13 cellular contexts compared by ENCODE assay signal in genomic region chr21:29187939-29188338, GRCh38. TPM values are rescaled to one million over a fixed set of nuclear protein-coding genes. Genes with fewer than 3 reads are reported as not detected.
DNase-seq lines count a peak whose midpoint lies in the region; ATAC-seq, FAIRE-seq and TF ChIP-seq lines count a peak whose summit lies in the region.
"Had no signal": no experiment of that assay in that cellular context is flagged by ENCODE, and none has a peak within 500 bp of the region (broad histone marks: within the 10 kb centered on the region; RNA-seq: fewer than 3 reads in every experiment).

No MANE protein-coding gene starts in this region.

- H3K9me3 ChIP-seq in keratinocyte (ENCODE audit: control insufficient read depth, low read depth, low read length) (no peaks in the 10 kb centered on the region), small intestine (ENCODE audit: control insufficient read depth, low read depth) (no peaks in the 10 kb centered on the region)
- H3K9me3 ChIP-seq: ascending aorta, heart left ventricle had no signal

- H3K4me2 ChIP-seq in keratinocyte (ENCODE audit: control insufficient read depth, extremely low read depth, insufficient read depth, low read depth, low read length) = peak overlapping the region; percentile 60

- H3K9ac ChIP-seq in keratinocyte (ENCODE audit: control insufficient read depth, extremely low read depth, insufficient read depth, low read length) = no peak overlapping the region

- H2AFZ ChIP-seq in keratinocyte (ENCODE audit: control insufficient read depth, low read length) = peak overlapping the region; percentile 13

- DNase-seq in HS-27A (ENCODE audit: low read depth) (peak; percentile 91), amniotic stem cell (lab: John Stamatoyannopoulos, UW) (peak; percentile 74), keratinocyte (ENCODE audit: low read depth, low spot score) (no peak), small intestine (peak; percentile 64), COR-L47 (lab: John Stamatoyannopoulos, UW) (no peak), NCI-H774 (lab: John Stamatoyannopoulos, UW) (no peak), NCI-H2227 treated with DMSO at 0.1 percent for 48 hours (lab: John Stamatoyannopoulos, UW) (no peak)
- DNase-seq: activated CD4-positive, alpha-beta T cell treated with anti-CD3 and anti-CD28 coated beads, Interleukin-2, amount 10 ng/mL, durations not matched to agents 7 days and 5 days; NCI-H1092 treated with DMSO at 0.1 percent for 48 hours had no signal

- WGBS in small intestine, 3 donors = 65 to 86% (median 72%) methylated on average over 2 of the region's 2 CpGs

- H3K4me1 ChIP-seq in keratinocyte (ENCODE audit: control insufficient read depth, extremely low read depth, insufficient read depth, low read length) (peaks cover 31% of the 10 kb centered on the region), small intestine (ENCODE audit: control insufficient read depth in 2 of 2, insufficient read depth in 1 of 2, low read depth in 1 of 2, low read length in 1 of 2) (peaks cover 0 to 6% of the 10 kb centered on the region in 2 donors)

- FAIRE-seq in keratinocyte (lab: Jason Lieb, UNC) (peak; percentile 95), small intestine (lab: Jason Lieb, UNC) (no peak)

- H3K9me1 ChIP-seq in keratinocyte (ENCODE audit: control insufficient read depth, extremely low read depth, insufficient read depth, low read length) = no peaks in the 10 kb centered on the region

- dilution Hi-C loops in keratinocyte (cut with MboI; ENCODE audit: extremely low pct_ligation_motif_present, low sequenced_read_pairs) = no loop called here

- H3K79me2 ChIP-seq in keratinocyte (ENCODE audit: control insufficient read depth, insufficient read depth, low read length) = no peaks in the 10 kb centered on the region

- no peak for ATAC-seq in HG03159 (IDR thresholded peaks at IDR 0.05; ENCODE audit: unreplicated experiment)
- ATAC-seq: natural killer cell treated with Interleukin-12 subunit alpha and Interleukin-12 subunit beta and Interleukin-15 and Interleukin-18, amount 100 ng/mL, for 72 hours had no signal

- H3K27ac ChIP-seq in keratinocyte (ENCODE audit: control insufficient read depth, insufficient read depth, low read length) = peak overlapping the region; percentile 31
- H3K27ac ChIP-seq in small intestine (ENCODE audit: low read depth in 1 of 2, low read length in 1 of 2) = no peak overlapping the region
- H3K27ac ChIP-seq: ascending aorta had no signal

- H3K36me3 ChIP-seq in keratinocyte (ENCODE audit: control insufficient read depth in 2 of 2, extremely low read depth in 1 of 2, insufficient read depth in 2 of 2, low read length in 2 of 2) = no peaks in the 10 kb centered on the region
- no peaks in the 10 kb centered on the region for H3K36me3 ChIP-seq in small intestine (ENCODE audit: control insufficient read depth in 2 of 2, insufficient read depth in 2 of 2, low read length in 2 of 2)
- H3K36me3 ChIP-seq: ascending aorta, heart left ventricle had no signal

- TF ChIP-seq CTCF in keratinocyte (optimal IDR thresholded peaks at IDR 0.05 in 1 of 3, IDR thresholded peaks at IDR 0.05 in 1 of 3, conservative IDR thresholded peaks at IDR 0.05 in 1 of 3; ENCODE audit: extremely low read depth in 1 of 3, insufficient read depth in 2 of 3, low read length in 3 of 3) = no peak

- no peaks in the 10 kb centered on the region for H4K20me1 ChIP-seq in keratinocyte (ENCODE audit: control insufficient read depth, extremely low read depth, insufficient read depth, low read length)

- H3K4me3 ChIP-seq in keratinocyte (ENCODE audit: control insufficient read depth in 2 of 3, extremely low read depth in 1 of 3, insufficient read depth in 2 of 3, low read depth in 1 of 3, low read length in 3 of 3) (no peak overlapping the region), small intestine (ENCODE audit: low read depth in 1 of 2, low read length in 2 of 2) (no peak overlapping the region)
- H3K4me3 ChIP-seq: ascending aorta, heart left ventricle had no signal

- H3K27me3 ChIP-seq in keratinocyte (ENCODE audit: control insufficient read depth, extremely low read depth, insufficient read depth, low read length) = no peaks in the 10 kb centered on the region
- no peaks in the 10 kb centered on the region for H3K27me3 ChIP-seq in small intestine (ENCODE audit: control insufficient read depth in 2 of 2, insufficient read depth in 2 of 2, low read length in 2 of 2)
- H3K27me3 ChIP-seq: ascending aorta, heart left ventricle had no signal

RNA-seq across cellular contexts. Expression of gene MAP3K7CL, which starts 57.5 kb away (rescaled TPM):
- 13.7 to 17.3 TPM (median 16.5 TPM) in 3 replicates for polyA plus RNA-seq in keratinocyte
- 13.3 TPM for polyA plus RNA-seq in keratinocyte (2011; ENCODE audit: low read depth)
- polyA plus RNA-seq in keratinocyte (2011; cell fraction: cytosol; rRNA removed) = 18.3 and 21.4 TPM in 2 replicates
- polyA plus RNA-seq in keratinocyte (2011; cell fraction: nucleus; rRNA removed) = 4.5 and 7.1 TPM in 2 replicates
- 12.6 and 14.2 TPM in 2 replicates for polyA plus RNA-seq in keratinocyte (2012; ENCODE audit: low replicate concordance)
- polyA minus RNA-seq in keratinocyte = 4.2 to 13.5 TPM (median 9.7 TPM) in 3 replicates
- 5.9 TPM for polyA minus RNA-seq in keratinocyte (2011; cell fraction: cytosol; rRNA and poly(A)+ RNA removed)
- polyA minus RNA-seq in keratinocyte (2011; cell fraction: nucleus; rRNA and poly(A)+ RNA removed) = 1.6 and 3.3 TPM in 2 replicates
- 1 to 10 TPM; 3.0 to 3.8 (median 3.4) TPM for polyA plus RNA-seq in small intestine

Comparison
In these comparisons a context has a peak if more than half of its experiments do, and no peak if none do; other contexts are left out.
1. DNase-seq: peak in HS-27A (single experiment), amniotic stem cell (single experiment) and small intestine (single experiment); none in keratinocyte (single experiment), COR-L47 (single experiment), NCI-H774 (single experiment) and NCI-H2227 treated with DMSO at 0.1 percent for 48 hours (single experiment).